In the genomic region with DNA sequence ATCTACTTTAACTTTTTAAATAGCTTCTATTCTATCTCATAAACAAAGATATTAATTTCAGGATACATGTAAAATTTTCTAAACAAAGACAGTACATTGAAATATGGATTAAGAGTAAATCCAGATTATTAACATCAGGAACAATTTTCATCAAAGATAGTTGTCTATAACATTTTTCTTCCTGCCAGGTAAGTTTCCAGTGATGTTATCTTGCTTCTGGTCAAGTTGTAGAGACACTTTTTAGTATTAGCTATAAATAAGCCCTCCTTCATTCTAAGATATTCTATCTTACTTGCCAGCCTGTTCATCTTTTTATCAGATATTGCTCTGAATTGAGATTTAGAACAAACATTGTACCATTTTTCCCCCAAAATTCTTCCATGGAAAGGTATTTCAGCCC, we compare ENCODE assay signal across 29 cellular contexts.
"Had no signal": no experiment of that assay in that cellular context is flagged by ENCODE, and none has a peak within 500 bp of the region (broad histone marks: within the 10 kb centered on the region; RNA-seq: fewer than 3 reads in every experiment).

No MANE protein-coding gene starts in this region.

- FAIRE-seq: astrocyte, bronchial epithelial cell had no signal

- ATAC-seq: activated naive CD4-positive, alpha-beta T cell treated with anti-CD3 and anti-CD28 coated beads, Interleukin-2, amount 50 U/mL, for 72 hours; activated naive CD8-positive, alpha-beta T cell treated with anti-CD3 and anti-CD28 coated beads, Interleukin-2, amount 50 U/mL, for 24 hours; activated T-cell treated with anti-CD3 and anti-CD28 coated beads, Interleukin-2, amount 50 U/mL, for 4 hours; activated T-cell treated with anti-CD3 and anti-CD28 coated beads, Interleukin-2, amount 50 U/mL, for 72 hours; activated T-helper 17 cell treated with anti-CD3 and anti-CD28 coated beads, Interleukin-2, amount 50 U/mL, for 72 hours; body of pancreas had no signal

- DNase-seq: activated effector memory CD4-positive, alpha-beta T cell treated with anti-CD3 and anti-CD28 coated beads, Interleukin-2, amount 50 U/mL, for 16 hours; activated effector memory CD4-positive, alpha-beta T cell treated with Interleukin-2 at 50 U/mL for 16 hours; activated gamma-delta T cell; activated gamma-delta T cell treated with Interleukin-2 at 50 U/mL for 16 hours; activated naive CD4-positive, alpha-beta T cell; activated naive CD4-positive, alpha-beta T cell treated with anti-CD3 and anti-CD28 coated beads for 36 hours; activated naive CD4-positive, alpha-beta T cell treated with anti-CD3 and anti-CD28 coated beads, Interleukin-2, amount 10 ng/mL, durations not matched to agents 7 days and 5 days; activated naive CD4-positive, alpha-beta T cell treated with anti-CD3 and anti-CD28 coated beads, Interleukin-2, amount 50 U/mL, for 16 hours; activated naive CD4-positive, alpha-beta T cell treated with Interleukin-2 at 50 U/mL for 16 hours; activated naive CD8-positive, alpha-beta T cell treated with anti-CD3 and anti-CD28 coated beads for 36 hours; activated naive CD8-positive, alpha-beta T cell treated with anti-CD3 and anti-CD28 coated beads, Interleukin-2, amount 10 ng/mL, durations not matched to agents 7 days and 5 days; activated naive CD8-positive, alpha-beta T cell treated with anti-CD3 and anti-CD28 coated beads, Interleukin-2, amount 50 U/mL, for 24 hours; activated T-cell treated with anti-CD3 and anti-CD28 coated beads, Interleukin-2, amount 50 U/mL, for 4 hours; activated T-cell treated with anti-CD3 and anti-CD28 coated beads, Interleukin-2, amount 50 U/mL, for 48 hours; activated T-cell treated with anti-CD3 and anti-CD28 coated beads, Interleukin-2, amount 50 U/mL, for 72 hours; adrenal gland; amniotic stem cell; amygdala; anterior cingulate cortex; aorta; body of pancreas; brain microvascular endothelial cell; caudate nucleus; central memory CD4-positive, alpha-beta T cell; cerebellar nuclear complex had no signal
